In genomic region chr4:123816462-123816861, GRCh38 we compare ENCODE assay signal across 18 cellular contexts.
"Had no signal": no experiment of that assay in that cellular context is flagged by ENCODE, and none has a peak within 500 bp of the region (broad histone marks: within the 10 kb centered on the region; RNA-seq: fewer than 3 reads in every experiment).

No MANE protein-coding gene starts in this region.

- H3K36me3 Mint-ChIP-seq: activated naive CD8-positive, alpha-beta T cell treated with anti-CD3 and anti-CD28 coated beads, Interleukin-2, amount 10 ng/mL, durations not matched to agents 7 days and 5 days; brain; naive B cell had no signal

- H3K9me3 Mint-ChIP-seq: activated naive CD8-positive, alpha-beta T cell treated with anti-CD3 and anti-CD28 coated beads, Interleukin-2, amount 10 ng/mL, durations not matched to agents 7 days and 5 days; brain; naive B cell had no signal

- H3K27ac Mint-ChIP-seq: activated naive CD8-positive, alpha-beta T cell treated with anti-CD3 and anti-CD28 coated beads, Interleukin-2, amount 10 ng/mL, durations not matched to agents 7 days and 5 days; naive B cell had no signal

- H3K4me1 ChIP-seq: pancreas, tibial nerve, uterus had no signal

- H3K9me3 ChIP-seq: pancreas, tibial nerve, uterus had no signal

- H3K4me3 ChIP-seq: lung, pancreas, smooth muscle cell, tibial nerve, uterus had no signal

- H3K4me3 Mint-ChIP-seq: activated naive CD8-positive, alpha-beta T cell treated with anti-CD3 and anti-CD28 coated beads, Interleukin-2, amount 10 ng/mL, durations not matched to agents 7 days and 5 days; brain; naive B cell had no signal

- DNase-seq: activated naive CD4-positive, alpha-beta T cell; activated naive CD8-positive, alpha-beta T cell treated with anti-CD3 and anti-CD28 coated beads, Interleukin-2, amount 10 ng/mL, durations not matched to agents 7 days and 5 days; cortex of kidney; effector CD4-positive, alpha-beta T cell; left colon; naive B cell; pancreas; stimulated activated CD4-positive, alpha-beta T cell treated with anti-CD3 and anti-CD28 coated beads, Interleukin-4, amount 100 ng/mL, for 4 hours; stimulated activated CD8-positive, alpha-beta memory T cell treated with anti-CD3 and anti-CD28 coated beads, Interleukin-4, amount 100 ng/mL, for 48 hours; stimulated activated naive CD4-positive, alpha-beta T cell treated with Interleukin-2 at 50 U/mL for 16 hours; substantia nigra; T-helper 9 cell; uterus had no signal

- H3K27ac ChIP-seq: pancreas, tibial nerve, uterus had no signal

- ATAC-seq: activated CD4-positive, CD25-positive, alpha-beta regulatory T cell treated with anti-CD3 and anti-CD28 coated beads, Interleukin-2, amount 50 U/mL, for 24 hours; left colon; pancreas had no signal

- H3K27me3 ChIP-seq: pancreas, tibial nerve, uterus had no signal

- H3K36me3 ChIP-seq: pancreas, tibial nerve, uterus had no signal

- H3K4me1 Mint-ChIP-seq: activated naive CD8-positive, alpha-beta T cell treated with anti-CD3 and anti-CD28 coated beads, Interleukin-2, amount 10 ng/mL, durations not matched to agents 7 days and 5 days had no signal
